21 cellular contexts compared by ENCODE assay signal in genomic region chr10:110151871-110152270, GRCh38.
"Had no signal": no experiment of that assay in that cellular context is flagged by ENCODE, and none has a peak within 500 bp of the region (broad histone marks: within the 10 kb centered on the region; RNA-seq: fewer than 3 reads in every experiment).

No MANE protein-coding gene starts in this region.

- H3K9me3 Mint-ChIP-seq: activated naive CD8-positive, alpha-beta T cell treated with anti-CD3 and anti-CD28 coated beads, Interleukin-2, amount 10 ng/mL, durations not matched to agents 7 days and 5 days; naive thymus-derived CD4-positive, alpha-beta T cell; T-helper 2 cell treated with Interferon-gamma antibody and Interleukin-4, amounts not matched to agents 5 μg/mL and 100 μg/mL, for 36 hours had no signal

- H3K9me3 ChIP-seq: esophagus squamous epithelium, left ventricle myocardium inferior, mucosa of descending colon, right atrium auricular region had no signal

- FAIRE-seq: keratinocyte, small intestine had no signal

- H3K4me3 Mint-ChIP-seq: activated naive CD8-positive, alpha-beta T cell treated with anti-CD3 and anti-CD28 coated beads, Interleukin-2, amount 10 ng/mL, durations not matched to agents 7 days and 5 days; naive thymus-derived CD4-positive, alpha-beta T cell; T-helper 2 cell treated with Interferon-gamma antibody and Interleukin-4, amounts not matched to agents 5 μg/mL and 100 μg/mL, for 36 hours had no signal

- ATAC-seq: naive thymus-derived CD4-positive, alpha-beta T cell; stimulated activated naive CD8-positive, alpha-beta T cell treated with anti-CD3 and anti-CD28 coated beads, Interleukin-15, Interleukin-2, amounts not matched to agents 100 U/mL and 50 U/mL, for 24 hours had no signal

- H3K4me3 ChIP-seq: esophagus squamous epithelium, left ventricle myocardium inferior, mucosa of descending colon, right atrium auricular region had no signal

- H3K36me3 ChIP-seq: brain microvascular endothelial cell, esophagus squamous epithelium, left ventricle myocardium inferior, right atrium auricular region had no signal

- H3K4me1 ChIP-seq: left ventricle myocardium inferior, right atrium auricular region had no signal

- H3K27ac Mint-ChIP-seq: activated naive CD8-positive, alpha-beta T cell treated with anti-CD3 and anti-CD28 coated beads, Interleukin-2, amount 10 ng/mL, durations not matched to agents 7 days and 5 days; naive thymus-derived CD4-positive, alpha-beta T cell; T-helper 2 cell treated with Interferon-gamma antibody and Interleukin-4, amounts not matched to agents 5 μg/mL and 100 μg/mL, for 36 hours had no signal

- H3K27me3 ChIP-seq: brain microvascular endothelial cell, right atrium auricular region had no signal

- DNase-seq: activated naive CD4-positive, alpha-beta T cell; activated naive CD8-positive, alpha-beta T cell treated with anti-CD3 and anti-CD28 coated beads, Interleukin-2, amount 10 ng/mL, durations not matched to agents 7 days and 5 days; activated T-cell treated with anti-CD3 and anti-CD28 coated beads for 4 hours; brain microvascular endothelial cell; cerebellar nuclear complex; dermis blood vessel endothelial cell; esophagus squamous epithelium; hippocampal formation; left ventricle myocardium inferior; naive thymus-derived CD4-positive, alpha-beta T cell; nucleus accumbens; posterior cingulate gyrus; stimulated activated CD4-positive, alpha-beta T cell treated with anti-CD3 and anti-CD28 coated beads, Interleukin-4, amount 100 ng/mL, for 4 hours; stimulated activated CD8-positive, alpha-beta memory T cell treated with anti-CD3 and anti-CD28 coated beads, Interleukin-4, amount 100 ng/mL, for 48 hours; stimulated activated naive CD8-positive, alpha-beta T cell treated with anti-CD3 and anti-CD28 coated beads, Interleukin-15, Interleukin-2, amounts not matched to agents 100 U/mL and 50 U/mL, for 24 hours; trophoblast cell had no signal

- H3K27ac ChIP-seq: brain microvascular endothelial cell, esophagus squamous epithelium, left ventricle myocardium inferior, right atrium auricular region had no signal
